17 cellular contexts compared by ENCODE assay signal in the genomic region with DNA sequence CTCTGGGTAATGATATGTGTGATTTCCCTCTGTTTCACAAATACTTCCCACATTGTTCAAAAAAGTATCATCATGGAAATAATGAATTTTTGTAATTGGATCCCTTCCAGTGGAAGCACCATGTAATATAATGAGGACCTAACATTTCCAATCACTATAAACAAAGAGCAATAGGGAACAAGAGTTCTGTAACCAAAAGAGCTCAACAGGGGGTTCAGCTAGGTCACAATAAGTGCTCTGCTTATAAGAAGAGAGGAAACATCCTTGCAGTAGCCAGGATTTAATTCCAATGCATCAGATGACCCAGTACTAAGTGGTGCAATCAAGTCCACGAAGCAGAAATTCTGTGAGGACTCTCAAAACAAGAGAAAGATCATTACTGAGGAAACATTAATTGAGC. TPM values are rescaled to one million over a fixed set of nuclear protein-coding genes. Genes with fewer than 3 reads are reported as not detected.
A peak's percentile ranks its signal among the peaks of the same experiment; 100 is the strongest.
DNase-seq lines count a peak whose midpoint lies in the region; ATAC-seq and TF ChIP-seq lines count a peak whose summit lies in the region.
"Had no signal": no experiment of that assay in that cellular context is flagged by ENCODE, and none has a peak within 500 bp of the region (broad histone marks: within the 10 kb centered on the region; RNA-seq: fewer than 3 reads in every experiment).

No MANE protein-coding gene starts in this region.

- H3K36me3 ChIP-seq in OCI-LY7 (ENCODE audit: insufficient read depth, low read length): peaks cover 27% of the 10 kb centered on the region
- H3K36me3 ChIP-seq: right atrium auricular region had no signal

- peak overlapping the region; percentile 72 for H3K27ac Mint-ChIP-seq in activated CD4-positive, alpha-beta memory T cell treated with anti-CD3 and anti-CD28 coated beads for 36 hours
- H3K27ac Mint-ChIP-seq in activated CD4-positive, alpha-beta memory T cell treated with anti-CD3 and anti-CD28 coated beads, Interleukin-2, amount 10 ng/mL, durations not matched to agents 7 days and 5 days: no peak overlapping the region
- H3K27ac Mint-ChIP-seq in brain (peak overlapping the region in 4 of 5 experiments; percentile 34 to 72 (median 58)), progenitor cell of endocrine pancreas (peak overlapping the region; percentile 35)
- H3K27ac Mint-ChIP-seq in stimulated activated naive B cell treated with anti-CD40 and anti-IgM and Interleukin-4, amounts not matched to agents 10 μg/mL and 1 μg/mL and 100 μg/mL, for 72 hours: no peak overlapping the region
- H3K27ac Mint-ChIP-seq: stimulated activated memory B cell treated with anti-CD40 and anti-IgM and Interleukin-4, amounts not matched to agents 10 μg/mL and 1 μg/mL and 100 μg/mL, for 72 hours had no signal

- H3K9me3 ChIP-seq in OCI-LY7 (ENCODE audit: low read length): peaks cover 4% of the 10 kb centered on the region; the same call in 1 of the 2 replicates
- H3K9me3 ChIP-seq: right atrium auricular region had no signal

- peaks cover 20% of the 10 kb centered on the region for H3K36me3 Mint-ChIP-seq in activated CD4-positive, alpha-beta memory T cell treated with anti-CD3 and anti-CD28 coated beads for 36 hours
- peaks cover 48% of the 10 kb centered on the region for H3K36me3 Mint-ChIP-seq in activated CD4-positive, alpha-beta memory T cell treated with anti-CD3 and anti-CD28 coated beads, Interleukin-2, amount 10 ng/mL, durations not matched to agents 7 days and 5 days (ENCODE audit: low read depth)
- H3K36me3 Mint-ChIP-seq in brain: peaks cover 2% of the 10 kb centered on the region
- H3K36me3 Mint-ChIP-seq in progenitor cell of endocrine pancreas (ENCODE audit: insufficient read depth): peaks cover 11% of the 10 kb centered on the region
- H3K36me3 Mint-ChIP-seq in stimulated activated naive B cell treated with anti-CD40 and anti-IgM and Interleukin-4, amounts not matched to agents 10 μg/mL and 1 μg/mL and 100 μg/mL, for 72 hours: peaks cover 12 to 18% of the 10 kb centered on the region in 2 donors

- DNase-seq in activated CD4-positive, alpha-beta memory T cell treated with anti-CD3 and anti-CD28 coated beads for 36 hours: no peak
- DNase-seq in activated CD4-positive, alpha-beta memory T cell treated with anti-CD3 and anti-CD28 coated beads, Interleukin-2, amount 10 ng/mL, durations not matched to agents 7 days and 5 days: no peak
- DNase-seq in OCI-LY7 (ENCODE audit: low spot score) (no peak), progenitor cell of endocrine pancreas (ENCODE audit: low spot score, unreplicated experiment) (no peak), amniotic stem cell (lab: John Stamatoyannopoulos, UW) (no peak), NCI-H774 (lab: John Stamatoyannopoulos, UW) (no peak)
- DNase-seq in stimulated activated naive B cell treated with anti-CD40 and anti-IgM and Interleukin-4, amounts not matched to agents 10 μg/mL and 1 μg/mL and 100 μg/mL, for 72 hours: no peak
- DNase-seq: activated effector memory CD4-positive, alpha-beta T cell treated with anti-CD3 and anti-CD28 coated beads, Interleukin-2, amount 50 U/mL, for 16 hours; body of pancreas; left colon; NCI-H1694; nucleus accumbens had no signal

- intact Hi-C loops in activated CD4-positive, alpha-beta memory T cell treated with anti-CD3 and anti-CD28 coated beads for 36 hours (cut with micrococcal nuclease): loop anchor here (10.0 kb wide), 1 partner anchor 405 kb away; the partner anchor contains the start of genes DHFR and MSH3
- intact Hi-C loops in OCI-LY7 (cut with micrococcal nuclease; ENCODE audit: unreplicated experiment): loop anchor here (5.0 to 10.0 kb wide), 2 partner anchors 108 to 265 kb away; no protein-coding TSS in a partner anchor

- H4K20me1 ChIP-seq in OCI-LY7 (ENCODE audit: insufficient read depth, low read length): peaks cover 23% of the 10 kb centered on the region; the same call in 1 of the 2 replicates

- H2AFZ ChIP-seq in OCI-LY7 (ENCODE audit: low read length): no peak overlapping the region

- no peak for ATAC-seq in stimulated activated naive B cell treated with anti-CD40 and anti-IgM and Interleukin-4, amounts not matched to agents 10 μg/mL and 1 μg/mL and 100 μg/mL, for 72 hours (replicated peaks)
- ATAC-seq: body of pancreas; left colon; stimulated activated memory B cell treated with anti-CD40 and anti-IgM and Interleukin-4, amounts not matched to agents 10 μg/mL and 1 μg/mL and 100 μg/mL, for 72 hours had no signal

- H3K4me2 ChIP-seq in OCI-LY7 (ENCODE audit: low read length): peak overlapping the region; percentile 17; the same call in 1 of the 2 replicates

- POLR2A ChIA-PET in activated CD4-positive, alpha-beta memory T cell treated with anti-CD3 and anti-CD28 coated beads for 36 hours (lab: Charles Lee): interaction anchor here (0.7 to 1.0 kb wide), 3 partner anchors 33 to 127 kb away, joined by 3 to 4 read pairs (median 3); no protein-coding TSS in a partner anchor
- POLR2A ChIA-PET in activated CD4-positive, alpha-beta memory T cell treated with anti-CD3 and anti-CD28 coated beads, Interleukin-2, amount 10 ng/mL, durations not matched to agents 7 days and 5 days (lab: Charles Lee): interaction anchor here (1.0 to 10.7 kb wide), 4 partner anchors 12 to 124 kb away, joined by 3 to 397 read pairs (median 13); no protein-coding TSS in a partner anchor
- POLR2A ChIA-PET in OCI-LY7 (lab: Charles Lee): interaction anchor here (0.6 to 3.9 kb wide), 9 partner anchors 11 to 328 kb away, joined by 3 to 23 read pairs (median 4); no protein-coding TSS in a partner anchor

- peaks cover 100% of the 10 kb centered on the region for H3K79me2 ChIP-seq in OCI-LY7 (ENCODE audit: insufficient read depth, low read depth, low read length)

- H3K4me1 Mint-ChIP-seq in activated CD4-positive, alpha-beta memory T cell treated with anti-CD3 and anti-CD28 coated beads for 36 hours (ENCODE audit: low read depth): peaks cover 82% of the 10 kb centered on the region
- H3K4me1 Mint-ChIP-seq in activated CD4-positive, alpha-beta memory T cell treated with anti-CD3 and anti-CD28 coated beads, Interleukin-2, amount 10 ng/mL, durations not matched to agents 7 days and 5 days: peaks cover 84% of the 10 kb centered on the region
- H3K4me1 Mint-ChIP-seq in brain: peaks cover 86% of the 10 kb centered on the region
- H3K4me1 Mint-ChIP-seq in progenitor cell of endocrine pancreas (ENCODE audit: low read depth): peaks cover 79% of the 10 kb centered on the region
- H3K4me1 Mint-ChIP-seq in stimulated activated naive B cell treated with anti-CD40 and anti-IgM and Interleukin-4, amounts not matched to agents 10 μg/mL and 1 μg/mL and 100 μg/mL, for 72 hours: peaks cover 45 to 74% of the 10 kb centered on the region in 2 donors

- peak overlapping the region; percentile 3 for H3K27ac ChIP-seq in OCI-LY7 (ENCODE audit: low read depth, low read length, poor library complexity, severe bottlenecking)
- H3K27ac ChIP-seq: epithelial cell of prostate, right atrium auricular region, SK-N-MC had no signal

- CTCF ChIA-PET in activated CD4-positive, alpha-beta memory T cell treated with anti-CD3 and anti-CD28 coated beads for 36 hours (lab: Charles Lee): interaction anchor here (0.6 to 1.0 kb wide), 3 partner anchors 11 to 748 kb away, joined by 3 to 4 read pairs (median 3); no protein-coding TSS in a partner anchor
- CTCF ChIA-PET in activated CD4-positive, alpha-beta memory T cell treated with anti-CD3 and anti-CD28 coated beads, Interleukin-2, amount 10 ng/mL, durations not matched to agents 7 days and 5 days (lab: Charles Lee): interaction anchor here (0.9 kb wide), 1 partner anchor 58 kb away, joined by 3 read pairs; no protein-coding TSS in a partner anchor
- CTCF ChIA-PET in OCI-LY7 (lab: Charles Lee; ENCODE audit: unreplicated experiment): interaction anchor here (0.6 kb wide), 1 partner anchor 45 kb away, joined by 5 read pairs; no protein-coding TSS in a partner anchor

- no peak overlapping the region for H3K4me3 Mint-ChIP-seq in activated CD4-positive, alpha-beta memory T cell treated with anti-CD3 and anti-CD28 coated beads for 36 hours
- H3K4me3 Mint-ChIP-seq in activated CD4-positive, alpha-beta memory T cell treated with anti-CD3 and anti-CD28 coated beads, Interleukin-2, amount 10 ng/mL, durations not matched to agents 7 days and 5 days: no peak overlapping the region
- H3K4me3 Mint-ChIP-seq in brain (peak overlapping the region in 2 of 5 experiments; percentile 23 to 69), progenitor cell of endocrine pancreas (ENCODE audit: low read depth) (peak overlapping the region; percentile 15)
- H3K4me3 Mint-ChIP-seq in stimulated activated naive B cell treated with anti-CD40 and anti-IgM and Interleukin-4, amounts not matched to agents 10 μg/mL and 1 μg/mL and 100 μg/mL, for 72 hours: no peak overlapping the region
- H3K4me3 Mint-ChIP-seq: stimulated activated memory B cell treated with anti-CD40 and anti-IgM and Interleukin-4, amounts not matched to agents 10 μg/mL and 1 μg/mL and 100 μg/mL, for 72 hours had no signal

- TF ChIP-seq CTCF in OCI-LY7 (conservative IDR thresholded peaks at IDR 0.05; ENCODE audit: low read length): no peak
- no peak for TF ChIP-seq CTCF in brain (conservative IDR thresholded peaks at IDR 0.05)
- no peak for TF ChIP-seq CTCF in progenitor cell of endocrine pancreas (IDR thresholded peaks at IDR 0.05; ENCODE audit: unreplicated experiment)

- no peaks in the 10 kb centered on the region for H3K9me2 ChIP-seq in OCI-LY7 (ENCODE audit: insufficient read depth, low read length)

- H3K9me3 Mint-ChIP-seq in activated CD4-positive, alpha-beta memory T cell treated with anti-CD3 and anti-CD28 coated beads for 36 hours: no peaks in the 10 kb centered on the region
- peaks cover 1% of the 10 kb centered on the region for H3K9me3 Mint-ChIP-seq in activated CD4-positive, alpha-beta memory T cell treated with anti-CD3 and anti-CD28 coated beads, Interleukin-2, amount 10 ng/mL, durations not matched to agents 7 days and 5 days
- peaks cover 0 to 4% (median 2%) of the 10 kb centered on the region in 5 experiments for H3K9me3 Mint-ChIP-seq in brain
- peaks cover 2% of the 10 kb centered on the region for H3K9me3 Mint-ChIP-seq in progenitor cell of endocrine pancreas (ENCODE audit: low read depth)
- H3K9me3 Mint-ChIP-seq in stimulated activated naive B cell treated with anti-CD40 and anti-IgM and Interleukin-4, amounts not matched to agents 10 μg/mL and 1 μg/mL and 100 μg/mL, for 72 hours: peaks cover 0 to 2% of the 10 kb centered on the region in 2 donors

- H3K4me1 ChIP-seq in OCI-LY7 (ENCODE audit: insufficient read depth, low read length, poor library complexity, severe bottlenecking): peaks cover 79% of the 10 kb centered on the region

- H3K27me3 Mint-ChIP-seq in activated CD4-positive, alpha-beta memory T cell treated with anti-CD3 and anti-CD28 coated beads for 36 hours: no peaks in the 10 kb centered on the region
- no peaks in the 10 kb centered on the region for H3K27me3 Mint-ChIP-seq in activated CD4-positive, alpha-beta memory T cell treated with anti-CD3 and anti-CD28 coated beads, Interleukin-2, amount 10 ng/mL, durations not matched to agents 7 days and 5 days
- peaks cover 4% of the 10 kb centered on the region for H3K27me3 Mint-ChIP-seq in brain
- H3K27me3 Mint-ChIP-seq in progenitor cell of endocrine pancreas: no peaks in the 10 kb centered on the region
- H3K27me3 Mint-ChIP-seq in stimulated activated naive B cell treated with anti-CD40 and anti-IgM and Interleukin-4, amounts not matched to agents 10 μg/mL and 1 μg/mL and 100 μg/mL, for 72 hours: no peaks in the 10 kb centered on the region
- H3K27me3 Mint-ChIP-seq: stimulated activated memory B cell treated with anti-CD40 and anti-IgM and Interleukin-4, amounts not matched to agents 10 μg/mL and 1 μg/mL and 100 μg/mL, for 72 hours had no signal

- BruUV-seq in OCI-LY7 (replicated peaks; lab: Mats Ljungman, UMichigan): no TSS peak

- no peak overlapping the region for H3K4me3 ChIP-seq in OCI-LY7 (ENCODE audit: low read depth, low read length, poor library complexity, severe bottlenecking)
- H3K4me3 ChIP-seq: body of pancreas, right atrium auricular region, SK-N-MC had no signal

RNA-seq across cellular contexts. Expression of gene SERINC5, which starts 6.0 kb away (rescaled TPM):
- total RNA-seq in activated CD4-positive, alpha-beta memory T cell treated with anti-CD3 and anti-CD28 coated beads for 36 hours: 10 to 100 TPM; 42.8 to 48.0 TPM
- 10 to 100 TPM; 59.1 to 60.6 TPM for total RNA-seq in activated CD4-positive, alpha-beta memory T cell treated with anti-CD3 and anti-CD28 coated beads, Interleukin-2, amount 10 ng/mL, durations not matched to agents 7 days and 5 days
- 21.6 and 31.2 TPM in 2 replicates for total RNA-seq in OCI-LY7 (2014; rRNA removed; shearing (Covaris generic))
- total RNA-seq in OCI-LY7 (2022) (87.9 and 92.1 TPM in 2 replicates), progenitor cell of endocrine pancreas (174 and 198 TPM in 2 replicates)
- 9.8 TPM for polyA plus RNA-seq in brain (ENCODE audit: insufficient read depth, low read depth, low replicate concordance)

Comparison
In these comparisons a context has a peak if more than half of its experiments do, and no peak if none do; other contexts are left out.
1. H3K27ac Mint-ChIP-seq: peak in activated CD4-positive, alpha-beta memory T cell treated with anti-CD3 and anti-CD28 coated beads for 36 hours (single experiment), brain (4 of 5) and progenitor cell of endocrine pancreas (single experiment); none in activated CD4-positive, alpha-beta memory T cell treated with anti-CD3 and anti-CD28 coated beads, Interleukin-2, amount 10 ng/mL, durations not matched to agents 7 days and 5 days (single experiment) and stimulated activated naive B cell treated with anti-CD40 and anti-IgM and Interleukin-4, amounts not matched to agents 10 μg/mL and 1 μg/mL and 100 μg/mL, for 72 hours (single experiment).